In genomic region chr5:155106221-155106620, GRCh38 we compare ENCODE assay signal across 27 cellular contexts.
"Had no signal": no experiment of that assay in that cellular context is flagged by ENCODE, and none has a peak within 500 bp of the region (broad histone marks: within the 10 kb centered on the region; RNA-seq: fewer than 3 reads in every experiment).

No MANE protein-coding gene starts in this region.

- H3K4me3 ChIP-seq: ascending aorta, cardiac muscle cell had no signal

- H3K4me1 Mint-ChIP-seq: activated naive CD4-positive, alpha-beta T cell treated with anti-CD3 and anti-CD28 coated beads, Interleukin-2, amount 50 U/mL, for 24 hours; activated naive CD8-positive, alpha-beta T cell treated with anti-CD3 and anti-CD28 coated beads, Interleukin-2, amount 50 U/mL, for 24 hours; brain; WTC11 had no signal

- H3K4me3 Mint-ChIP-seq: activated CD8-positive, alpha-beta T cell treated with anti-CD3 and anti-CD28 coated beads, Interleukin-2, amount 10 ng/mL, durations not matched to agents 7 days and 5 days; activated naive CD4-positive, alpha-beta T cell treated with anti-CD3 and anti-CD28 coated beads, Interleukin-2, amount 50 U/mL, for 24 hours; activated naive CD8-positive, alpha-beta T cell treated with anti-CD3 and anti-CD28 coated beads, Interleukin-2, amount 50 U/mL, for 24 hours; activated T-cell treated with anti-CD3 and anti-CD28 coated beads, Interleukin-2, amount 50 U/mL, for 24 hours; activated T-helper 1 cell treated with anti-CD3 and anti-CD28 coated beads, Interleukin-12 subunit alpha, Interleukin-12 subunit beta, Interleukin-2, Interleukin-4 antibody, amounts not matched to agents 30 ng/mL and 10 ng/mL and 1 ng/mL, durations not matched to agents 14 hours and 24 hours and 36 hours; brain; WTC11 had no signal

- H3K9me3 Mint-ChIP-seq: activated naive CD4-positive, alpha-beta T cell treated with anti-CD3 and anti-CD28 coated beads, Interleukin-2, amount 50 U/mL, for 24 hours; activated naive CD8-positive, alpha-beta T cell treated with anti-CD3 and anti-CD28 coated beads, Interleukin-2, amount 50 U/mL, for 24 hours; activated T-cell treated with anti-CD3 and anti-CD28 coated beads, Interleukin-2, amount 50 U/mL, for 24 hours; activated T-helper 1 cell treated with anti-CD3 and anti-CD28 coated beads, Interleukin-12 subunit alpha, Interleukin-12 subunit beta, Interleukin-2, Interleukin-4 antibody, amounts not matched to agents 30 ng/mL and 10 ng/mL and 1 ng/mL, durations not matched to agents 14 hours and 24 hours and 36 hours; brain; WTC11 had no signal

- H3K36me3 Mint-ChIP-seq: activated naive CD4-positive, alpha-beta T cell treated with anti-CD3 and anti-CD28 coated beads, Interleukin-2, amount 50 U/mL, for 24 hours; brain; WTC11 had no signal

- H3K27ac Mint-ChIP-seq: activated CD8-positive, alpha-beta T cell treated with anti-CD3 and anti-CD28 coated beads, Interleukin-2, amount 10 ng/mL, durations not matched to agents 7 days and 5 days; activated naive CD4-positive, alpha-beta T cell treated with anti-CD3 and anti-CD28 coated beads, Interleukin-2, amount 50 U/mL, for 24 hours; activated naive CD8-positive, alpha-beta T cell treated with anti-CD3 and anti-CD28 coated beads, Interleukin-2, amount 50 U/mL, for 24 hours; activated T-cell treated with anti-CD3 and anti-CD28 coated beads, Interleukin-2, amount 50 U/mL, for 24 hours; activated T-helper 1 cell treated with anti-CD3 and anti-CD28 coated beads, Interleukin-12 subunit alpha, Interleukin-12 subunit beta, Interleukin-2, Interleukin-4 antibody, amounts not matched to agents 30 ng/mL and 10 ng/mL and 1 ng/mL, durations not matched to agents 14 hours and 24 hours and 36 hours; brain; WTC11 had no signal

- DNase-seq: activated CD4-positive, alpha-beta T cell treated with anti-CD3 and anti-CD28 coated beads for 48 hours; activated CD4-positive, alpha-beta T cell treated with anti-CD3 and anti-CD28 coated beads, Interleukin-2, amount 50 U/mL, for 4 hours; activated CD4-positive, CD25-positive, alpha-beta regulatory T cell treated with anti-CD3 and anti-CD28 coated beads, Interleukin-2, amount 50 U/mL, for 72 hours; activated CD8-positive, alpha-beta memory T cell treated with anti-CD3 and anti-CD28 coated beads, Interleukin-2, amount 50 U/mL, for 48 hours; activated CD8-positive, alpha-beta T cell treated with anti-CD3 and anti-CD28 coated beads, Interleukin-2, amount 10 ng/mL, durations not matched to agents 7 days and 5 days; activated effector memory CD4-positive, alpha-beta T cell treated with Interleukin-2 at 50 U/mL for 16 hours; activated naive CD4-positive, alpha-beta T cell; activated naive CD8-positive, alpha-beta T cell treated with anti-CD3 and anti-CD28 coated beads, Interleukin-2, amount 50 U/mL, for 24 hours; activated T-cell treated with anti-CD3 and anti-CD28 coated beads, Interleukin-2, amount 50 U/mL, for 24 hours; amniotic stem cell; Kasumi-1; KBM-7; NCI-H1105 treated with DMSO at 0.1 percent for 48 hours; NCI-H1436 treated with DMSO at 0.1 percent for 48 hours; NCI-H187; NCI-H2081; NCI-H446; NCI-H524; PC-3; SIG-M5; T-helper 1 cell had no signal

- ATAC-seq: activated CD8-positive, alpha-beta T cell treated with anti-CD3 and anti-CD28 coated beads, Interleukin-2, amount 10 ng/mL, durations not matched to agents 7 days and 5 days; activated naive CD8-positive, alpha-beta T cell treated with anti-CD3 and anti-CD28 coated beads, Interleukin-2, amount 50 U/mL, for 24 hours; PC-3; WTC11 had no signal
